Comparison of ENCODE assay signal across 1 cellular context in genomic region chr5:140674211-140674610, GRCh38.
TF ChIP-seq lines count a peak whose summit lies in the region.

No MANE protein-coding gene starts in this region.

TF ChIP-seq in endothelial cell of umbilical vein, 7 proteins besides CTCF, POLR2A, EP300 and RAD21:
- TF ChIP-seq MYC (IDR thresholded peaks at IDR 0.05; ENCODE audit: low read depth, low read length) (no peak), POLR2AphosphoS5 (IDR thresholded peaks at IDR 0.05; ENCODE audit: insufficient read depth, low read depth, low read length) (no peak), GATA2 (IDR thresholded peaks at IDR 0.05; ENCODE audit: insufficient read depth, insufficient read length, low read depth, low read length) (no peak), JUN (IDR thresholded peaks at IDR 0.05; ENCODE audit: borderline replicate concordance, insufficient read depth, insufficient read length, low read depth) (no peak), MAX (IDR thresholded peaks at IDR 0.05; ENCODE audit: insufficient read depth, insufficient read length) (no peak), EZH2 (IDR thresholded peaks at IDR 0.05; ENCODE audit: borderline replicate concordance, low read depth, low read length, severe bottlenecking) (no peak), FOS (IDR thresholded peaks at IDR 0.05; ENCODE audit: borderline replicate concordance, insufficient read depth, low read length) (no peak)
